12 cellular contexts compared by ENCODE assay signal in genomic region chr9:109950710-109951443, GRCh38.
DNase-seq lines count a peak whose midpoint lies in the region; ATAC-seq and TF ChIP-seq lines count a peak whose summit lies in the region.
"Had no signal": no experiment of that assay in that cellular context is flagged by ENCODE, and none has a peak within 500 bp of the region (broad histone marks: within the 10 kb centered on the region; RNA-seq: fewer than 3 reads in every experiment).

No MANE protein-coding gene starts in this region.

- no peaks in the 10 kb centered on the region for H3K36me3 Mint-ChIP-seq in activated CD4-positive, alpha-beta T cell treated with anti-CD3 and anti-CD28 coated beads for 36 hours (ENCODE audit: low read depth)

- peaks cover 31% of the 10 kb centered on the region for H3K4me1 Mint-ChIP-seq in activated CD4-positive, alpha-beta T cell treated with anti-CD3 and anti-CD28 coated beads for 36 hours

- intact Hi-C loops in activated CD4-positive, alpha-beta T cell treated with anti-CD3 and anti-CD28 coated beads for 36 hours (cut with DNase I, micrococcal nuclease): loop anchor here (1.0 to 2.0 kb wide), 4 partner anchors 23 to 56 kb away; no protein-coding TSS in a partner anchor
- intact Hi-C loops in right lobe of liver (cut with DNase I): no loop called here

- 60% methylated on average over 6 of the region's 7 CpGs for WGBS in right lobe of liver (ENCODE audit: insufficient coverage, low coverage, low lambda C conversion rate, missing lambda C conversion rate)

- ATAC-seq in activated CD4-positive, alpha-beta T cell treated with anti-CD3 and anti-CD28 coated beads for 36 hours: peak; percentile 91
- ATAC-seq in GM21526 (IDR thresholded peaks at IDR 0.05; ENCODE audit: low FRiP score, unreplicated experiment): peak; percentile 71
- peak; percentile 74 to 92 (median 84) for ATAC-seq in right lobe of liver

- TF ChIP-seq POLR2A in right lobe of liver (IDR thresholded peaks at IDR 0.05): no peak

- H3K4me3 ChIP-seq in KMS-11 (IDR thresholded peaks at IDR 0.05; ENCODE audit: insufficient read depth, low read depth, low read length): no peak overlapping the region
- H3K4me3 ChIP-seq in right lobe of liver: no peak overlapping the region

- H3K27me3 ChIP-seq in KMS-11 (ENCODE audit: insufficient read depth, low read depth) (no peaks in the 10 kb centered on the region), right lobe of liver (no peaks in the 10 kb centered on the region)

- no peaks in the 10 kb centered on the region for H4K20me1 ChIP-seq in KMS-11 (ENCODE audit: insufficient read depth)

- DNase-seq in activated CD4-positive, alpha-beta T cell treated with anti-CD3 and anti-CD28 coated beads for 36 hours: peak; percentile 54
- no peak for DNase-seq in activated CD4-positive, alpha-beta T cell treated with anti-CD3 and anti-CD28 coated beads, Interleukin-2, amount 50 U/mL, for 4 hours
- no peak for DNase-seq in right lobe of liver
- no peak for DNase-seq in dedifferentiated amniotic fluid mesenchymal stem cell (ENCODE audit: extremely low spot score)
- no peak for DNase-seq in DMS 273 treated with DMSO at 0.1 percent for 48 hours (lab: John Stamatoyannopoulos, UW)
- no peak for DNase-seq in NCI-H187 (lab: John Stamatoyannopoulos, UW)
- DNase-seq: 8988T, NCI-H526, SK-N-SH had no signal

- no peaks in the 10 kb centered on the region for H3K9me3 Mint-ChIP-seq in activated CD4-positive, alpha-beta T cell treated with anti-CD3 and anti-CD28 coated beads for 36 hours (ENCODE audit: low read depth)
- H3K9me3 Mint-ChIP-seq: nephron had no signal

- H2AFZ ChIP-seq in KMS-11 (ENCODE audit: low read depth): peak overlapping the region; percentile 24; the same call in 1 of the 2 replicates

- H3K9me3 ChIP-seq in right lobe of liver: no peaks in the 10 kb centered on the region
- H3K9me3 ChIP-seq: SK-N-SH had no signal

- H3K27ac ChIP-seq in KMS-11: no peak overlapping the region
- peak overlapping the region in 2 of 3 donors; percentile 65 to 82 for H3K27ac ChIP-seq in right lobe of liver

- peaks cover 20% of the 10 kb centered on the region for H3K4me1 ChIP-seq in KMS-11 (ENCODE audit: low read depth, poor library complexity, severe bottlenecking)
- peaks cover 0 to 16% (median 6%) of the 10 kb centered on the region in 4 donors for H3K4me1 ChIP-seq in right lobe of liver

- no peaks in the 10 kb centered on the region for H3K27me3 Mint-ChIP-seq in activated CD4-positive, alpha-beta T cell treated with anti-CD3 and anti-CD28 coated beads for 36 hours

- CTCF ChIA-PET in activated CD4-positive, alpha-beta T cell treated with anti-CD3 and anti-CD28 coated beads for 36 hours (lab: Charles Lee): interaction anchor here (0.7 to 2.7 kb wide), 14 partner anchors 12 to 202 kb away, joined by 3 to 13 read pairs (median 4); no protein-coding TSS in a partner anchor

- H3K79me2 ChIP-seq in KMS-11 (ENCODE audit: insufficient read depth, low read depth): no peaks in the 10 kb centered on the region

- POLR2A ChIA-PET in activated CD4-positive, alpha-beta T cell treated with anti-CD3 and anti-CD28 coated beads for 36 hours (lab: Charles Lee): interaction anchor here (0.6 to 1.5 kb wide), 11 partner anchors 10 to 197 kb away, joined by 3 to 11 read pairs (median 6); no protein-coding TSS in a partner anchor

- peak overlapping the region; percentile 2 for H3K4me3 Mint-ChIP-seq in activated CD4-positive, alpha-beta T cell treated with anti-CD3 and anti-CD28 coated beads for 36 hours
- H3K4me3 Mint-ChIP-seq: nephron had no signal

- TF ChIP-seq CTCF in KMS-11 (conservative IDR thresholded peaks at IDR 0.05; ENCODE audit: low read depth, low read length) (no peak), right lobe of liver (IDR thresholded peaks at IDR 0.05) (no peak)

- H3K9ac ChIP-seq in KMS-11: no peak overlapping the region
- H3K9ac ChIP-seq: SK-N-SH had no signal

- H3K36me3 ChIP-seq in KMS-11 (ENCODE audit: insufficient read depth) (no peaks in the 10 kb centered on the region), right lobe of liver (no peaks in the 10 kb centered on the region)

- H3K27ac Mint-ChIP-seq in activated CD4-positive, alpha-beta T cell treated with anti-CD3 and anti-CD28 coated beads for 36 hours: peak overlapping the region; percentile 89
- H3K27ac Mint-ChIP-seq: nephron had no signal

- peak overlapping the region; percentile 6; the same call in 1 of the 2 replicates for H3K4me2 ChIP-seq in KMS-11
- H3K4me2 ChIP-seq: SK-N-SH had no signal

Comparison
In these comparisons a context has a peak if more than half of its experiments do, and no peak if none do; other contexts are left out.
1. intact Hi-C loops: an anchor here in activated CD4-positive, alpha-beta T cell treated with anti-CD3 and anti-CD28 coated beads for 36 hours (1.0 to 2.0 kb wide); none called in right lobe of liver.